ENCODE assay signal across 29 cellular contexts in genomic region chr4:109233585-109233984, GRCh38.
DNase-seq lines count a peak whose midpoint lies in the region; ATAC-seq and TF ChIP-seq lines count a peak whose summit lies in the region.
"Had no signal": no experiment of that assay in that cellular context is flagged by ENCODE, and none has a peak within 500 bp of the region (broad histone marks: within the 10 kb centered on the region; RNA-seq: fewer than 3 reads in every experiment).

No MANE protein-coding gene starts in this region.

- no peaks in the 10 kb centered on the region for H3K79me2 ChIP-seq in Karpas-422 (ENCODE audit: low read length)

- H3K4me3 ChIP-seq in fibroblast of mammary gland (ENCODE audit: control insufficient read depth, low read depth, low read length) (no peak overlapping the region), gastrocnemius medialis (no peak overlapping the region), tibial artery (no peak overlapping the region), Karpas-422 (ENCODE audit: low read length) (no peak overlapping the region)
- H3K4me3 ChIP-seq: lung, MG63, ovary, thyroid gland had no signal

- H4K20me1 ChIP-seq in Karpas-422 (ENCODE audit: insufficient read depth, low read depth, low read length) = no peaks in the 10 kb centered on the region

- no peak for TF ChIP-seq POLR2A in gastrocnemius medialis (IDR thresholded peaks at IDR 0.05)

- H3K9me3 ChIP-seq in gastrocnemius medialis (no peaks in the 10 kb centered on the region), tibial artery (peaks cover 0 to 7% (median 0%) of the 10 kb centered on the region in 3 donors), Karpas-422 (ENCODE audit: low read length) (no peaks in the 10 kb centered on the region)
- H3K9me3 ChIP-seq: MG63, ovary, SK-N-SH, thyroid gland had no signal

- H3K36me3 ChIP-seq in gastrocnemius medialis = no peaks in the 10 kb centered on the region
- H3K36me3 ChIP-seq in tibial artery = no peaks in the 10 kb centered on the region
- H3K36me3 ChIP-seq in Karpas-422 (ENCODE audit: insufficient read depth, low read length) = no peaks in the 10 kb centered on the region
- H3K36me3 ChIP-seq: brain microvascular endothelial cell, MG63, ovary, thyroid gland had no signal

- no peaks in the 10 kb centered on the region for H3K27me3 ChIP-seq in gastrocnemius medialis
- no peaks in the 10 kb centered on the region for H3K27me3 ChIP-seq in tibial artery
- no peaks in the 10 kb centered on the region for H3K27me3 ChIP-seq in Karpas-422 (ENCODE audit: low read length)
- H3K27me3 ChIP-seq: brain microvascular endothelial cell, MG63, ovary, thyroid gland had no signal

- intact Hi-C loops in gastrocnemius medialis (cut with DNase I; ENCODE audit: low total_unique reads) (no loop called here), tibial artery (cut with DNase I; ENCODE audit: low total_unique reads) (no loop called here)

- CTCF ChIA-PET in RWPE1 (lab: Yijun Ruan, JAX) = no interaction called here

- no peak overlapping the region for H3K4me2 ChIP-seq in Karpas-422 (ENCODE audit: low read depth, low read length, poor library complexity, severe bottlenecking)
- H3K4me2 ChIP-seq: SK-N-SH had no signal

- H3K4me1 ChIP-seq in gastrocnemius medialis (peaks cover 17 to 34% of the 10 kb centered on the region in 2 donors), tibial artery (no peaks in the 10 kb centered on the region), Karpas-422 (ENCODE audit: low read length) (no peaks in the 10 kb centered on the region)
- H3K4me1 ChIP-seq: thyroid gland had no signal

- in situ Hi-C loops in gastrocnemius medialis (cut with MboI; ENCODE audit: low sequenced_read_pairs in 4 of 4) = no loop called here

- H3K9me2 ChIP-seq in Karpas-422 (replicated peaks; ENCODE audit: insufficient read depth, low read length) = no peaks in the 10 kb centered on the region
- H3K9me2 ChIP-seq: SK-N-SH had no signal

- peak in 2 of 3 experiments; percentile 23 to 82 for DNase-seq in NCI-H1417 (lab: John Stamatoyannopoulos, UW)
- DNase-seq in RWPE1 (ENCODE audit: low spot score) = peak; percentile 64
- DNase-seq in fibroblast of mammary gland (ENCODE audit: low read depth) = peak; percentile 6
- DNase-seq in gastrocnemius medialis = no peak
- no peak for DNase-seq in tibial artery
- no peak for DNase-seq in NCI-H187 (lab: John Stamatoyannopoulos, UW)
- no peak for DNase-seq in Karpas-422
- DNase-seq: activated CD4-positive, alpha-beta memory T cell treated with anti-CD3 and anti-CD28 coated beads, Interleukin-2, amount 10 ng/mL, durations not matched to agents 7 days and 5 days; activated CD4-positive, CD25-positive, alpha-beta regulatory T cell treated with anti-CD3 and anti-CD28 coated beads, Interleukin-2, amount 50 U/mL, for 72 hours; activated CD8-positive, alpha-beta memory T cell treated with anti-CD3 and anti-CD28 coated beads, Interleukin-2, amount 50 U/mL, for 4 hours; activated naive CD4-positive, alpha-beta T cell treated with anti-CD3 and anti-CD28 coated beads, Interleukin-2, amount 50 U/mL, for 16 hours; amniotic stem cell; brain microvascular endothelial cell; CD8-positive, alpha-beta memory T cell; DMS 273 treated with DMSO at 0.1 percent for 48 hours; EL; hippocampal formation; left cardiac atrium; MG63; NCI-H1105 treated with DMSO at 0.1 percent for 48 hours; NCI-H2081 treated with DMSO at 0.1 percent for 48 hours; ovary; retina; SK-N-SH; stimulated activated CD4-positive, alpha-beta T cell treated with anti-CD3 and anti-CD28 coated beads, Interleukin-12 subunit alpha, Interleukin-12 subunit beta, amount 100 ng/mL, for 4 hours; stimulated activated CD4-positive, alpha-beta T cell treated with anti-CD3 and anti-CD28 coated beads, Interleukin-2, amount 100 ng/mL, for 48 hours; thyroid gland had no signal

- TF ChIP-seq CTCF in RWPE1 (conservative IDR thresholded peaks at IDR 0.05; ENCODE audit: low read depth) = no peak
- no peak for TF ChIP-seq CTCF in fibroblast of mammary gland (conservative IDR thresholded peaks at IDR 0.05; ENCODE audit: control insufficient read depth, insufficient read depth, low read depth, low read length)
- no peak for TF ChIP-seq CTCF in gastrocnemius medialis (IDR thresholded peaks at IDR 0.05 in 4 of 5, conservative IDR thresholded peaks at IDR 0.05 in 1 of 5)
- no peak for TF ChIP-seq CTCF in tibial artery (IDR thresholded peaks at IDR 0.05)

- no peak overlapping the region for H3K9ac ChIP-seq in Karpas-422 (ENCODE audit: low read length)
- H3K9ac ChIP-seq: SK-N-SH had no signal

- peak; percentile 58 to 63 for ATAC-seq in gastrocnemius medialis
- ATAC-seq: left cardiac atrium; natural killer cell treated with Interleukin-12 subunit alpha and Interleukin-12 subunit beta and Interleukin-15 and Interleukin-18, amount 100 ng/mL, for 72 hours had no signal

- POLR2A ChIA-PET in RWPE1 (lab: Yijun Ruan, JAX; ENCODE audit: low non-redundant PET) = no interaction called here

- H3K27ac ChIP-seq in RWPE1 = no peak overlapping the region
- peak overlapping the region; percentile 15 to 59 (median 32) for H3K27ac ChIP-seq in gastrocnemius medialis
- H3K27ac ChIP-seq in tibial artery = no peak overlapping the region
- no peak overlapping the region for H3K27ac ChIP-seq in Karpas-422 (ENCODE audit: low read length)
- H3K27ac ChIP-seq: brain microvascular endothelial cell, ovary, thyroid gland had no signal

- no peak overlapping the region for H2AFZ ChIP-seq in Karpas-422 (ENCODE audit: low read length)

Comparison
In these comparisons a context has a peak if more than half of its experiments do, and no peak if none do; other contexts are left out.
1. DNase-seq: peak in NCI-H1417 (2 of 3), RWPE1 (single experiment) and fibroblast of mammary gland (single experiment); none in gastrocnemius medialis (0 of 2), tibial artery (0 of 2), NCI-H187 (0 of 2) and Karpas-422 (single experiment).
2. H3K27ac ChIP-seq: peak in gastrocnemius medialis (4 of 4); none in RWPE1 (single experiment), tibial artery (0 of 2) and Karpas-422 (single experiment).